ENCODE assay signal across 16 cellular contexts in the genomic region with DNA sequence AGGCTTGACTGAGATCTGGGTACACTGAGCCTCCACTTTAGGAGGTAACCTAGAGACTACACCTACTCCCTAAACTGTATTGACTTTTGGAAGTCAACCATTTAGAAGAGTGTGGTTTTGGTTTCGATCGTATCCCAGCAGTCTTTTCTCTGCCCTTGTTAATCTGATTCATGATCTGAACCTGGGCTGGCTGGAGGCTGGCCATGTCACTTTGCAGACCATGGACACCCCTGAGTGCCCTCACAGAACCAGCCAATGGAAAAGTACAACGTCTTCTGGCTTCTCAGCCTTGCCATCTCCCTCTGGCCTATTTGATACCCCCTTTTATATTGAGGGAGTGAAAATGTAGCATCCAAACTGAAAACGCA. TPM values are rescaled to one million over a fixed set of nuclear protein-coding genes. Genes with fewer than 3 reads are reported as not detected.
A peak's percentile ranks its signal among the peaks of the same experiment; 100 is the strongest.
DNase-seq lines count a peak whose midpoint lies in the region; ATAC-seq and TF ChIP-seq lines count a peak whose summit lies in the region.
"Had no signal": no experiment of that assay in that cellular context is flagged by ENCODE, and none has a peak within 500 bp of the region (broad histone marks: within the 10 kb centered on the region; RNA-seq: fewer than 3 reads in every experiment).

No MANE protein-coding gene starts in this region.

- DNase-seq in NCI-H146 (lab: John Stamatoyannopoulos, UW), result peak; percentile 91
- DNase-seq in RWPE2 (ENCODE audit: low spot score), result no peak
- peak; percentile 57 for DNase-seq in left kidney (ENCODE audit: low read depth, low spot score)
- DNase-seq in A172 (ENCODE audit: low spot score), result no peak
- DNase-seq in dedifferentiated amniotic fluid mesenchymal stem cell (ENCODE audit: extremely low spot score), result no peak
- DNase-seq in activated gamma-delta T cell (lab: John Stamatoyannopoulos, UW), result no peak
- DNase-seq: activated CD8-positive, alpha-beta memory T cell treated with anti-CD3 and anti-CD28 coated beads for 24 hours; activated naive CD8-positive, alpha-beta T cell treated with anti-CD3 and anti-CD28 coated beads, Interleukin-2, amount 50 U/mL, for 24 hours; GOT3 had no signal

- peak overlapping the region; percentile 73 for H3K27ac ChIP-seq in RWPE2 (ENCODE audit: poor library complexity, severe bottlenecking)
- peak overlapping the region; percentile 27 for H3K27ac ChIP-seq in temporal lobe (ENCODE audit: low read depth, low read length)
- H3K27ac ChIP-seq: gastroesophageal sphincter had no signal

- no peak for ATAC-seq in RWPE2 (ENCODE audit: low read depth)
- ATAC-seq: activated naive CD8-positive, alpha-beta T cell treated with anti-CD3 and anti-CD28 coated beads, Interleukin-2, amount 50 U/mL, for 24 hours; gastroesophageal sphincter had no signal

- no peak for TF ChIP-seq CTCF in RWPE2 (IDR thresholded peaks at IDR 0.05; ENCODE audit: poor library complexity, severe bottlenecking)

- peaks cover 78% of the 10 kb centered on the region for H3K4me1 ChIP-seq in RWPE2 (ENCODE audit: insufficient read depth, poor library complexity, severe bottlenecking)
- H3K4me1 ChIP-seq: gastroesophageal sphincter had no signal

- no peaks in the 10 kb centered on the region for H3K9me3 ChIP-seq in RWPE2 (ENCODE audit: severe bottlenecking)
- H3K9me3 ChIP-seq: gastroesophageal sphincter had no signal

- H3K27me3 ChIP-seq in RWPE2 (ENCODE audit: insufficient read depth, poor library complexity, severe bottlenecking), result no peaks in the 10 kb centered on the region
- H3K27me3 ChIP-seq: gastroesophageal sphincter had no signal

- no peak overlapping the region for H3K4me3 ChIP-seq in RWPE2 (ENCODE audit: severe bottlenecking)
- H3K4me3 ChIP-seq: gastroesophageal sphincter had no signal

- no peaks in the 10 kb centered on the region for H3K36me3 ChIP-seq in RWPE2 (ENCODE audit: low read depth)
- H3K36me3 ChIP-seq: gastroesophageal sphincter had no signal

RNA-seq across cellular contexts. Expression of a gene that starts 10.8 kb away (rescaled TPM):
- 0.25 TPM for total RNA-seq in temporal lobe
- 0.14 TPM in 1 of 2 replicates, not detected in the other for total RNA-seq in A172 (2014; rRNA removed; shearing (Covaris generic))
- total RNA-seq: dermis microvascular lymphatic vessel endothelial cell; HT1080; lung microvascular endothelial cell; pulmonary artery endothelial cell; T-helper 2 cell treated with Interferon-gamma antibody and Interleukin-4, amounts not matched to agents 100 ng/mL and 5 ng/mL, for 36 hours had no signal

Comparison
In these comparisons a context has a peak if more than half of its experiments do, and no peak if none do; other contexts are left out.
1. DNase-seq: peak in NCI-H146 (single experiment) and left kidney (single experiment); none in RWPE2 (single experiment), A172 (single experiment), dedifferentiated amniotic fluid mesenchymal stem cell (single experiment) and activated gamma-delta T cell (single experiment).